In the genomic region with DNA sequence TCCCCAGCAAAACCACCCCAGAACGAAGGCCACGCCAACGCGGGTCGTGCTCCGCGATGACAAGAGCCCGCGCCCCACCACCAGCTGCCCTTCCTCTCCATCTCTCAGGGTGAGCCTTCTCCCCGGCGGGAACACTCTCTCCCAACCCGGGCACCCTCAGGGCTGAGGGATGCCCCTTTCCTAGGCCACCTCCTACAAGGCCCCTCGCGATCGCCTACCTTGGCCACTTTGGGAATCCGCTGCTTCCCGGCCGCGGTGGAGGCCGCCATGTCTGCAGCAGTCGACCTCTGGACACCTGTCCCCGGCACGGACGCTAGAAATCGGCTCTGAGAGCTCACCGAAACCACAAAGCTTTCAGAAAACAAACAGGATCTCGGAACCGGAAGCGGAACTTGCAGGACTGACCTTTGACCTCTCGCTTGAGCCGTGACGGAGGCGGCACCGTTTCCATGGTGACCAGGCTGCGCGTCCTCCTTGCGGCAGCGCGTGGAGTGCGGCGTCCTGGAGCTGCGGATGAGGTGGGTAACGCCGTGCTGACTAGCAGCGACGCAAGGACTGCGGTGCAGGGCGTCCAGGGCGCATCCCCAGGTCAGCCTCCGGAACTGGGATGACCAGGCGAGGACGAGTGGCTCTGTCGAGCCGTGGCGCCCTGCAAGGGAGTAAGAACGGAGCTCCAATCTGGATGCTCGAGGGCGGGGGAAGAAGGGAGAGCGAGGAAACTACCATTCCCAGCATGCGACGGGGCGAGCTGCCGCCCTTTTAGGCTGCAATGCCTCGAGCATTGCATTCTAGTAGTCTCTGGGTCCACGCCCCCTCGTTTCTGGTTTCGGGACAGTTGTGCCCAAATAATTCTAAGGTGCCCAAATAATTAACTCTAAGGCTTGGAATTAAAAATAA, we compare ENCODE assay signal across 8 cellular contexts. TPM values are rescaled to one million over a fixed set of nuclear protein-coding genes. Genes with fewer than 3 reads are reported as not detected.
DNase-seq lines count a peak whose midpoint lies in the region; ATAC-seq, FAIRE-seq and TF ChIP-seq lines count a peak whose summit lies in the region.

A gene with protein sequence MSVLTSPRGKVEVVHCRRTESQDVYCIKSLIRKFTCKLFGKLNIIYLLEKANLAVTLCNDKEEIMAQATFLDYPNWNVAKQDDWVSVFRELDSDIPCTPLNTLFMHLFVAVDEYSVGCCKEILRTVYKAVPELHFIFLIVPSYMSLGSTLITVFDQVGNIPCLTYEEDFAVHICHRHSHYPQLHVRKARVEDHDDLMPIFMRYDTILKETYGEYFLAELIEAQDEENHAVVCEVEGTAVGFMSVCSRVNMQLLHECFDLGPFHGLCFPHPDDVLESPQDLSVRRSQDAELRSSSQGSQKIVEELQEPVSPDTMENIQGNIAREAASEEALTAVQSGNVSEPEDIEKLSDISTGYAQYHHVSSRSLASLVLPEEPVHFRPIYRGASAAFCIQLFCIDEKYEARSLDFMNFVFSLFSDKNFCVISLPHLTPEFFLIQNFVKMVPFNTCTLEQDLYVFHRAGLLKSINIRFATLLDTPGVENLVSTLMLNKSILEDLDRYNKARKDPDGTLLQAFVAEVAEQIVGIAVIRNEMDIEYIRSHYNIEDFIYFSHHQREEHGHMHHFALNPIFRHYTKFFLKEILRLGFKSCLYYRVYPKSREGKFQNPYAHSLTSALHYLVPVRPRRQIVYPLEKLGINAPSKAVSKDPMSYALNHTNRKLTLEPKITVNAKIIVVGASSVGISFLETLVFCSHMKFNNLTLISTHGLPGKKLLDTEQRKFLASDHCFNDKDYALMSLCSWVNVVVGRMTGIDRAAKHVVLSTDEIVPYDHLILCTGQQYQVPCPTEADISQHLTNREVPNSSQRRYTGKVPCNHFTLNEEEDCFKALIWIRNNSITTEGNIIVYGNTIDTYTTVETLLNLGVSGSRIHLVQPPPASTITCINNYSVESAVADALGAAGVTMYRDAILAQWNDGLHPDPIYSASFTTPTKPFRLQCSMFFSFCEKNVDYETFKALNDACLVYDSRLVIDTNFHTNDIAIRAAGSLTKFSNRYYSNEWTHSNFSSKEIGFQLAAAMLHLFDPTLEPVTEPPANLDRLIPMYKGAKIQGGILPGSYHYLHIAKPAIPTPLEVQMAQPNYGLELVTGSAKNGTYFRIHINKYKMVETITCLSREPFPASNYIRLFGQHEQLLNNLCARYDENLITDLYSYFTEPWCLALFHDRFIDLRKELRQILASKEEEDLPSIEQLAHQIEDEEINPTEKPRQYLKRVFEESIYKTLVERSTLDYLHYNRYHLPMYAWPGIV (plus strand): TSS at position 459 of the 897 bp plus-strand sequence. CDS start 4,122 bp downstream, outside the sequence.
A gene (minus strand): TSS at position 393 of the 897 bp plus-strand sequence. CDS start 124 bp downstream, at position 269.

- TF ChIP-seq POLR2A in GM18951 (IDR thresholded peaks at IDR 0.05; ENCODE audit: extremely low read depth, insufficient read depth, insufficient read length) = peak; percentile 84

- CTCF ChIA-PET in activated B cell treated with CpG ODN at 0.5 μM for 24 hours (lab: Charles Lee) = interaction anchor here (1.0 to 1.8 kb wide), 4 partner anchors 11 to 359 kb away, joined by 3 to 7 read pairs (median 5); a partner anchor contains a TSS

- H3K27ac ChIP-seq in caudate nucleus (ENCODE audit: low read depth, low read length) (peak within 1 kb of the TSS; percentile 82), small intestine (ENCODE audit: low read depth in 1 of 2, low read length in 1 of 2) (peak within 1 kb of the TSS; percentile 66 to 85)

- no peaks in the 10 kb centered on the region for H3K9me3 ChIP-seq in small intestine (ENCODE audit: control insufficient read depth, low read depth)

- peak within 1 kb of the TSS; percentile 96 for H3K4me3 Mint-ChIP-seq in activated B cell treated with CpG ODN at 0.5 μM for 24 hours

- H3K36me3 ChIP-seq in small intestine (ENCODE audit: control insufficient read depth in 2 of 2, insufficient read depth in 2 of 2, low read length in 2 of 2) = peaks cover 3 to 11% of the 10 kb centered on the region in 2 donors

- H3K27me3 Mint-ChIP-seq in activated B cell treated with CpG ODN at 0.5 μM for 24 hours = no peaks in the 10 kb centered on the region

- no peaks in the 10 kb centered on the region for H3K27me3 ChIP-seq in small intestine (ENCODE audit: control insufficient read depth in 2 of 2, insufficient read depth in 2 of 2, low read length in 2 of 2)

- DNase-seq in AG08396 (ENCODE audit: low spot score) (peak; percentile 94), NCI-H2227 treated with DMSO at 0.1 percent for 48 hours (lab: John Stamatoyannopoulos, UW) (peak; percentile 96), activated B cell treated with CpG ODN at 0.5 μM for 24 hours (peak; percentile 94), caudate nucleus (lab: John Stamatoyannopoulos, UW) (peak; percentile 53 to 98 (median 94)), iPS-NIHi7 (ENCODE audit: extremely low spot score) (peak; percentile 93), small intestine (peak; percentile 97)

- POLR2A ChIA-PET in activated B cell treated with CpG ODN at 0.5 μM for 24 hours (lab: Charles Lee) = interaction anchor here (0.5 to 2.8 kb wide), 15 partner anchors 9 to 1764 kb away, joined by 3 to 29 read pairs (median 5); a partner anchor contains a TSS

- peak; percentile 36 for FAIRE-seq in small intestine (lab: Jason Lieb, UNC)

- peak within 1 kb of the TSS; percentile 93 for H3K27ac Mint-ChIP-seq in activated B cell treated with CpG ODN at 0.5 μM for 24 hours

- intact Hi-C loops in activated B cell treated with CpG ODN at 0.5 μM for 24 hours (cut with micrococcal nuclease) = loop anchor here (1.0 to 10.0 kb wide), 12 partner anchors 35 to 1764 kb away; a partner anchor contains a TSS

- in situ Hi-C loops in GM18951 (cut with MboI; ENCODE audit: low sequenced_read_pairs, unreplicated experiment) = no loop called here

- peaks cover 26% of the 10 kb centered on the region for H3K4me1 Mint-ChIP-seq in activated B cell treated with CpG ODN at 0.5 μM for 24 hours

- WGBS in small intestine, 3 donors = 0% methylated on average over 65 to 67 of the region's 67 CpGs

- peak; percentile 94 for ATAC-seq in HG03175 (IDR thresholded peaks at IDR 0.05; ENCODE audit: unreplicated experiment)
- ATAC-seq in activated B cell treated with CpG ODN at 0.5 μM for 24 hours (ENCODE audit: low read depth) = peak; percentile 94

- H3K9me3 Mint-ChIP-seq in activated B cell treated with CpG ODN at 0.5 μM for 24 hours = no peaks in the 10 kb centered on the region

- H3K4me1 ChIP-seq in small intestine (ENCODE audit: control insufficient read depth in 2 of 2, insufficient read depth in 1 of 2, low read depth in 1 of 2, low read length in 1 of 2) = no peaks in the 10 kb centered on the region

- TF ChIP-seq CTCF in activated B cell treated with CpG ODN at 0.5 μM for 24 hours (IDR thresholded peaks at IDR 0.05) = no peak

- H3K4me3 ChIP-seq in small intestine (ENCODE audit: low read depth in 1 of 2, low read length in 2 of 2) = peak within 1 kb of the TSS; percentile 65 to 73

- peaks cover 43% of the 10 kb centered on the region for H3K36me3 Mint-ChIP-seq in activated B cell treated with CpG ODN at 0.5 μM for 24 hours (ENCODE audit: low read depth)

RNA-seq across cellular contexts. Expression of the first gene that starts in this region (rescaled TPM):
- total RNA-seq in activated B cell treated with CpG ODN at 0.5 μM for 24 hours = not detected in 2 replicates
- under 1 TPM in 1 of 3 donors, not detected in 2; 0.18 TPM for polyA plus RNA-seq in small intestine

RNA-seq across cellular contexts. Expression of the second gene that starts in this region (rescaled TPM):
- 21.3 and 22.3 TPM in 2 replicates for total RNA-seq in activated B cell treated with CpG ODN at 0.5 μM for 24 hours
- 10 to 100 TPM; 11.9 to 17.0 (median 12.9) TPM for polyA plus RNA-seq in small intestine

Comparison
In these comparisons a context has a peak if more than half of its experiments do, and no peak if none do; other contexts are left out.
1. Peak in every context shown above with its lines: DNase-seq, ATAC-seq, H3K4me3 ChIP-seq and H3K27ac ChIP-seq.